In genomic region chr3:124584552-124585391, GRCh38 we compare ENCODE assay signal across 1 cellular context.
A peak's percentile ranks its signal among the peaks of the same experiment; 100 is the strongest.
TF ChIP-seq lines count a peak whose summit lies in the region.

No MANE protein-coding gene starts in this region.

TF ChIP-seq in HepG2, 621 proteins besides CTCF, POLR2A, EP300 and RAD21 (continued from another document and continues in another):
- TF ChIP-seq TFAP4 (IDR thresholded peaks at IDR 0.05; ENCODE audit: borderline replicate concordance, low read depth) (peak; percentile 85; the same call in 1 of the 2 replicates), TBL1XR1 (IDR thresholded peaks at IDR 0.05; ENCODE audit: borderline replicate concordance, low read length, partially characterized antibody) (no peak), ZNF746 (CRISPR knock-in tag; IDR thresholded peaks at IDR 0.05) (peak; percentile 46; the same call in 1 of the 2 replicates), MNT (IDR thresholded peaks at IDR 0.05) (no peak), ELK4 (CRISPR knock-in tag; IDR thresholded peaks at IDR 0.05; ENCODE audit: borderline replicate concordance) (no peak), SATB2 (CRISPR knock-in tag; IDR thresholded peaks at IDR 0.05) (no peak), ARID4A (CRISPR knock-in tag; IDR thresholded peaks at IDR 0.05; ENCODE audit: borderline replicate concordance) (peak; percentile 64; the same call in 1 of the 2 replicates), MEIS2 (CRISPR knock-in tag; IDR thresholded peaks at IDR 0.05) (0 out of 2 replicates have a peak, but pooled peaks have one; percentile 23), FLYWCH1 (CRISPR knock-in tag; IDR thresholded peaks at IDR 0.05) (no peak), ZNF549 (CRISPR knock-in tag; IDR thresholded peaks at IDR 0.05) (0 out of 2 replicates have a peak, but pooled peaks have one; percentile 25), ASH2L (IDR thresholded peaks at IDR 0.05; ENCODE audit: insufficient read length, low read depth, low read length) (peak; percentile 57), CENPX (CRISPR knock-in tag; IDR thresholded peaks at IDR 0.05) (no peak), CC2D1A (CRISPR knock-in tag; IDR thresholded peaks at IDR 0.05) (no peak), ZNF724P (CRISPR knock-in tag; IDR thresholded peaks at IDR 0.05; ENCODE audit: borderline replicate concordance) (no peak), ATF6 (CRISPR knock-in tag; conservative IDR thresholded peaks at IDR 0.05) (no peak), PHF21A (CRISPR knock-in tag; IDR thresholded peaks at IDR 0.05) (no peak; the same call in 1 of the 2 replicates), GLMP (CRISPR knock-in tag; IDR thresholded peaks at IDR 0.05; ENCODE audit: borderline replicate concordance) (no peak), SMAD9 (CRISPR knock-in tag; IDR thresholded peaks at IDR 0.05) (no peak), BATF2 (CRISPR knock-in tag; IDR thresholded peaks at IDR 0.05) (no peak), KDM2A (CRISPR knock-in tag; IDR thresholded peaks at IDR 0.05; ENCODE audit: borderline replicate concordance, low read depth) (no peak; the same call in 1 of the 2 replicates), CBFB (CRISPR knock-in tag; IDR thresholded peaks at IDR 0.05) (0 out of 2 replicates have a peak, but pooled peaks have one; percentile 28), CHCHD3 (CRISPR knock-in tag; IDR thresholded peaks at IDR 0.05) (no peak), ZNF687 (CRISPR knock-in tag; IDR thresholded peaks at IDR 0.05) (peak; percentile 96), ZNF816 (CRISPR knock-in tag; IDR thresholded peaks at IDR 0.05; ENCODE audit: borderline replicate concordance) (peak; percentile 79; the same call in 1 of the 2 replicates), KAT8 (CRISPR knock-in tag; IDR thresholded peaks at IDR 0.05) (peak; percentile 56; the same call in 1 of the 2 replicates), ZNF597 (CRISPR knock-in tag; IDR thresholded peaks at IDR 0.05) (no peak), GFI1 (CRISPR knock-in tag; IDR thresholded peaks at IDR 0.05; ENCODE audit: borderline replicate concordance) (peak; percentile 49; the same call in 1 of the 2 replicates), E2F1 (CRISPR knock-in tag; IDR thresholded peaks at IDR 0.05) (peak; percentile 57; the same call in 1 of the 2 replicates), ZNF362 (CRISPR knock-in tag; IDR thresholded peaks at IDR 0.05; ENCODE audit: borderline replicate concordance) (0 out of 2 replicates have a peak, but pooled peaks have one; percentile 52), PRMT3 (CRISPR knock-in tag; IDR thresholded peaks at IDR 0.05; ENCODE audit: borderline replicate concordance, low read depth) (no peak), DNMT3B (CRISPR knock-in tag; conservative IDR thresholded peaks at IDR 0.05) (no peak), ZFP36L2 (CRISPR knock-in tag; IDR thresholded peaks at IDR 0.05) (no peak), CERS6 (CRISPR knock-in tag; IDR thresholded peaks at IDR 0.05) (no peak)
